Comparison of ENCODE assay signal across 1 cellular context in genomic region chr19:44865196-44865767, GRCh38.
TF ChIP-seq lines count a peak whose summit lies in the region.

No MANE protein-coding gene starts in this region.

TF ChIP-seq in IMR-90, 13 proteins besides CTCF, POLR2A, EP300 and RAD21 (continued from another document):
- TF ChIP-seq FOS (IDR thresholded peaks at IDR 0.05; ENCODE audit: low read depth, low read length) (no peak), SMC3 (IDR thresholded peaks at IDR 0.05; ENCODE audit: low read depth, low read length) (no peak), BHLHE40 (IDR thresholded peaks at IDR 0.05; ENCODE audit: low read depth, low read length) (no peak), MAFK (IDR thresholded peaks at IDR 0.05; ENCODE audit: low read depth, low read length) (no peak), CHD1 (IDR thresholded peaks at IDR 0.05; ENCODE audit: low read depth, low read length) (no peak), USF2 (IDR thresholded peaks at IDR 0.05; ENCODE audit: low read depth, low read length) (no peak), MXI1 (IDR thresholded peaks at IDR 0.05; ENCODE audit: borderline replicate concordance, low read depth, low read length) (no peak), RCOR1 (IDR thresholded peaks at IDR 0.05; ENCODE audit: insufficient replicate concordance, low read length) (no peak), CEBPB (IDR thresholded peaks at IDR 0.05; ENCODE audit: low read depth, low read length) (no peak), ELK1 (IDR thresholded peaks at IDR 0.05; ENCODE audit: borderline replicate concordance, low read depth, low read length) (no peak)
TF ChIP-seq in IMR-90: peak in this region for 0.
